In genomic region chr17:76202516-76202915, GRCh38 we compare ENCODE assay signal across 14 cellular contexts. TPM values are rescaled to one million over a fixed set of nuclear protein-coding genes. Genes with fewer than 3 reads are reported as not detected.
DNase-seq lines count a peak whose midpoint lies in the region; ATAC-seq, FAIRE-seq and TF ChIP-seq lines count a peak whose summit lies in the region.
"Had no signal": no experiment of that assay in that cellular context is flagged by ENCODE, and none has a peak within 500 bp of the region (broad histone marks: within the 10 kb centered on the region; RNA-seq: fewer than 3 reads in every experiment).

No MANE protein-coding gene starts in this region.

- H3K4me3 ChIP-seq in foreskin fibroblast (ENCODE audit: low read depth in 1 of 2, low read length in 2 of 2): no peak overlapping the region
- no peak overlapping the region for H3K4me3 ChIP-seq in Karpas-422 (ENCODE audit: low read length)
- H3K4me3 ChIP-seq: adrenal gland had no signal

- no peaks in the 10 kb centered on the region for H3K4me1 ChIP-seq in Karpas-422 (ENCODE audit: low read length)
- H3K4me1 ChIP-seq: adrenal gland had no signal

- H3K9me3 Mint-ChIP-seq in CD4-positive, alpha-beta T cell: no peaks in the 10 kb centered on the region
- H3K9me3 Mint-ChIP-seq: memory B cell; stimulated activated naive CD8-positive, alpha-beta T cell treated with anti-CD3 and anti-CD28 coated beads, Interleukin-15, amount 100 ng/mL, for 72 hours had no signal

- H3K27me3 Mint-ChIP-seq in CD4-positive, alpha-beta T cell: no peaks in the 10 kb centered on the region
- H3K27me3 Mint-ChIP-seq: memory B cell; stimulated activated naive CD8-positive, alpha-beta T cell treated with anti-CD3 and anti-CD28 coated beads, Interleukin-15, amount 100 ng/mL, for 72 hours had no signal

- H3K36me3 Mint-ChIP-seq in CD4-positive, alpha-beta T cell (ENCODE audit: low read depth): peaks cover 44% of the 10 kb centered on the region
- H3K36me3 Mint-ChIP-seq: memory B cell had no signal

- no peak for TF ChIP-seq POLR2A in GM12891 (IDR thresholded peaks at IDR 0.05; ENCODE audit: low read depth, low read length)

- DNase-seq in CD4-positive, alpha-beta T cell: no peak
- no peak for DNase-seq in GM12891 (ENCODE audit: insufficient read length, low spot score)
- peak; percentile 24 for DNase-seq in SK-MEL-5 (ENCODE audit: low read depth, low spot score)
- DNase-seq in foreskin fibroblast: peak; percentile 24 to 50
- DNase-seq in NCI-H1930 (lab: John Stamatoyannopoulos, UW): no peak
- no peak for DNase-seq in Karpas-422
- DNase-seq: adrenal gland; cortex of kidney; NCI-H510A treated with DMSO at 0.1 percent for 48 hours; stimulated activated naive CD8-positive, alpha-beta T cell treated with anti-CD3 and anti-CD28 coated beads, Interleukin-15, amount 100 ng/mL, for 72 hours had no signal

- no peaks in the 10 kb centered on the region for H3K9me2 ChIP-seq in Karpas-422 (replicated peaks; ENCODE audit: insufficient read depth, low read length)

- no peak overlapping the region for H3K4me2 ChIP-seq in Karpas-422 (ENCODE audit: low read depth, low read length, poor library complexity, severe bottlenecking)

- H3K36me3 ChIP-seq in Karpas-422 (ENCODE audit: insufficient read depth, low read length): no peaks in the 10 kb centered on the region
- H3K36me3 ChIP-seq: adrenal gland had no signal

- H2AFZ ChIP-seq in Karpas-422 (ENCODE audit: low read length): no peak overlapping the region

- ATAC-seq in CD4-positive, alpha-beta T cell (ENCODE audit: poor library complexity): no peak
- no peak for ATAC-seq in GM18867 (IDR thresholded peaks at IDR 0.05; ENCODE audit: unreplicated experiment)
- ATAC-seq: HCT116; stimulated activated naive CD8-positive, alpha-beta T cell treated with anti-CD3 and anti-CD28 coated beads, Interleukin-15, amount 100 ng/mL, for 72 hours had no signal

- H3K4me3 Mint-ChIP-seq in CD4-positive, alpha-beta T cell: no peak overlapping the region
- H3K4me3 Mint-ChIP-seq: memory B cell; stimulated activated naive CD8-positive, alpha-beta T cell treated with anti-CD3 and anti-CD28 coated beads, Interleukin-15, amount 100 ng/mL, for 72 hours had no signal

- no peaks in the 10 kb centered on the region for H3K9me3 ChIP-seq in CD4-positive, alpha-beta T cell (ENCODE audit: control insufficient read depth, low read length)
- no peaks in the 10 kb centered on the region for H3K9me3 ChIP-seq in Karpas-422 (ENCODE audit: low read length)
- H3K9me3 ChIP-seq: adrenal gland had no signal

- no peak overlapping the region for H3K9ac ChIP-seq in Karpas-422 (ENCODE audit: low read length)

- no peaks in the 10 kb centered on the region for H4K20me1 ChIP-seq in Karpas-422 (ENCODE audit: insufficient read depth, low read depth, low read length)

- FAIRE-seq in GM12891 (lab: Jason Lieb, UNC): peak; percentile 66

- CTCF ChIA-PET in CD4-positive, alpha-beta T cell (lab: Charles Lee): interaction anchor here (1.5 kb wide), 1 partner anchor 77 kb away, joined by 5 read pairs; no protein-coding TSS in a partner anchor

- POLR2A ChIA-PET in CD4-positive, alpha-beta T cell (lab: Charles Lee): no interaction called here

- no peaks in the 10 kb centered on the region for H3K27me3 ChIP-seq in CD4-positive, alpha-beta T cell (ENCODE audit: control insufficient read depth, insufficient read depth, low read length)
- no peaks in the 10 kb centered on the region for H3K27me3 ChIP-seq in Karpas-422 (ENCODE audit: low read length)
- H3K27me3 ChIP-seq: adrenal gland had no signal

- in situ Hi-C loops in SK-MEL-5 (cut with HindIII; ENCODE audit: low pct_unique_long_range_greater_than_20kb, low sequenced_read_pairs): no loop called here

- no peaks in the 10 kb centered on the region for H3K79me2 ChIP-seq in Karpas-422 (ENCODE audit: low read length)

- intact Hi-C loops in CD4-positive, alpha-beta T cell (cut with DNase I, micrococcal nuclease): no loop called here

- H3K27ac Mint-ChIP-seq in CD4-positive, alpha-beta T cell: peak overlapping the region; percentile 68
- H3K27ac Mint-ChIP-seq: memory B cell had no signal

- H3K4me1 Mint-ChIP-seq in CD4-positive, alpha-beta T cell (ENCODE audit: low read depth): peaks cover 62% of the 10 kb centered on the region

- no peak overlapping the region for H3K27ac ChIP-seq in CD4-positive, alpha-beta T cell (ENCODE audit: low read depth, low read length)
- H3K27ac ChIP-seq in Karpas-422 (ENCODE audit: low read length): no peak overlapping the region
- H3K27ac ChIP-seq: adrenal gland, C4-2B had no signal

- no peak for TF ChIP-seq CTCF in CD4-positive, alpha-beta T cell (IDR thresholded peaks at IDR 0.05)
- TF ChIP-seq CTCF in foreskin fibroblast (IDR thresholded peaks at IDR 0.05; ENCODE audit: low read depth, low read length): no peak

TF ChIP-seq in GM12891, 5 proteins besides CTCF, POLR2A, EP300 and RAD21:
- TF ChIP-seq PAX5 (IDR thresholded peaks at IDR 0.05; ENCODE audit: insufficient read depth, low read length, severe bottlenecking): no peak
- TF ChIP-seq TAF1 (IDR thresholded peaks at IDR 0.05; ENCODE audit: low read depth, low read length): no peak
- no peak for TF ChIP-seq SPI1 (IDR thresholded peaks at IDR 0.05; ENCODE audit: low read depth, low read length)
- no peak for TF ChIP-seq POU2F2 (IDR thresholded peaks at IDR 0.05; ENCODE audit: low read depth, low read length)
- no peak for TF ChIP-seq POLR2AphosphoS5 (IDR thresholded peaks at IDR 0.05; ENCODE audit: low read depth, low read length)

RNA-seq across cellular contexts. Expression of gene RNF157, which starts 37.8 kb away (rescaled TPM):
- 10 to 100 TPM; 18.5 to 21.1 TPM for total RNA-seq in CD4-positive, alpha-beta T cell
- 0.47 TPM for polyA plus RNA-seq in GM12891 (2012; ENCODE audit: low read depth, missing spikeins)
- 28.1 and 33.9 TPM in 2 replicates for total RNA-seq in SK-MEL-5 (2014; rRNA removed; shearing (Covaris generic))
- polyA plus RNA-seq in SK-MEL-5 (2015; cell fraction: cytosol; rRNA removed): 55.3 and 76.3 TPM in 2 replicates
- polyA plus RNA-seq in SK-MEL-5 (2015; cell fraction: nucleus; rRNA removed): 30.9 and 49.5 TPM in 2 replicates
- total RNA-seq in Karpas-422 (2014; rRNA removed; shearing (Covaris generic); ENCODE audit: low replicate concordance): not detected in 2 replicates

Comparison
In these comparisons a context has a peak if more than half of its experiments do, and no peak if none do; other contexts are left out.
1. DNase-seq: peak in SK-MEL-5 (single experiment) and foreskin fibroblast (2 of 2); none in CD4-positive, alpha-beta T cell (0 of 10), GM12891 (single experiment), NCI-H1930 (0 of 2) and Karpas-422 (single experiment).
2. RNA of gene RNF157, which starts 37.8 kb away (total RNA-seq): 28.1 to 33.9 TPM in SK-MEL-5 and 18.5 to 21.1 TPM in CD4-positive, alpha-beta T cell; not detected in Karpas-422; every median in the first group is over 10 times any median in the second.